12 cellular contexts compared by ENCODE assay signal in genomic region chr2:224545884-224546644, GRCh38. TPM values are rescaled to one million over a fixed set of nuclear protein-coding genes. Genes with fewer than 3 reads are reported as not detected.
DNase-seq lines count a peak whose midpoint lies in the region; ATAC-seq and TF ChIP-seq lines count a peak whose summit lies in the region.
"Had no signal": no experiment of that assay in that cellular context is flagged by ENCODE, and none has a peak within 500 bp of the region (broad histone marks: within the 10 kb centered on the region; RNA-seq: fewer than 3 reads in every experiment).

No MANE protein-coding gene starts in this region.

- ATAC-seq in HG02678 (IDR thresholded peaks at IDR 0.05; ENCODE audit: unreplicated experiment) (peak; percentile 47), activated B cell treated with CpG ODN at 0.5 μM for 24 hours (ENCODE audit: low read depth) (no peak), natural killer cell (peak in 2 of 3 donors; percentile 75 to 76), sciatic nerve (no peak)

- H3K4me3 Mint-ChIP-seq in activated B cell treated with CpG ODN at 0.5 μM for 24 hours, result peak overlapping the region; percentile 2
- peak overlapping the region; percentile 35 for H3K4me3 Mint-ChIP-seq in natural killer cell

- intact Hi-C loops in activated B cell treated with CpG ODN at 0.5 μM for 24 hours (cut with micrococcal nuclease) (loop anchor here (2.0 to 5.0 kb wide), 2 partner anchors 19 to 101 kb away; no protein-coding TSS in a partner anchor), natural killer cell (cut with micrococcal nuclease) (loop anchor here (5.0 kb wide), 1 partner anchor 36 kb away; no protein-coding TSS in a partner anchor), sciatic nerve (cut with DNase I) (no loop called here)

- no peaks in the 10 kb centered on the region for H3K36me3 ChIP-seq in right atrium auricular region

- H3K9me3 ChIP-seq in right atrium auricular region, result no peaks in the 10 kb centered on the region

- POLR2A ChIA-PET in activated B cell treated with CpG ODN at 0.5 μM for 24 hours (lab: Charles Lee), result interaction anchor here (1.5 kb wide), 1 partner anchor 39 kb away, joined by 6 read pairs; the partner anchor contains the start of gene CUL3

- H3K27ac Mint-ChIP-seq in activated B cell treated with CpG ODN at 0.5 μM for 24 hours (peak overlapping the region; percentile 37), natural killer cell (peak overlapping the region; percentile 65 to 87)

- in situ Hi-C loops in GM13976 (cut with MboI; ENCODE audit: low sequenced_read_pairs, unreplicated experiment), result no loop called here

- H3K36me3 Mint-ChIP-seq in activated B cell treated with CpG ODN at 0.5 μM for 24 hours (ENCODE audit: low read depth), result peaks cover 42% of the 10 kb centered on the region
- H3K36me3 Mint-ChIP-seq in natural killer cell, result no peaks in the 10 kb centered on the region

- no peaks in the 10 kb centered on the region for H3K27me3 Mint-ChIP-seq in activated B cell treated with CpG ODN at 0.5 μM for 24 hours
- H3K27me3 Mint-ChIP-seq in natural killer cell (ENCODE audit: low read depth in 2 of 2), result no peaks in the 10 kb centered on the region

- H3K9me3 Mint-ChIP-seq in activated B cell treated with CpG ODN at 0.5 μM for 24 hours (no peaks in the 10 kb centered on the region), natural killer cell (no peaks in the 10 kb centered on the region)

- peaks cover 0 to 20% of the 10 kb centered on the region in 2 donors for H3K4me1 ChIP-seq in right atrium auricular region

- no peaks in the 10 kb centered on the region for H3K27me3 ChIP-seq in right atrium auricular region

- H3K4me1 Mint-ChIP-seq in activated B cell treated with CpG ODN at 0.5 μM for 24 hours (peaks cover 57% of the 10 kb centered on the region), natural killer cell (peaks cover 42 to 46% of the 10 kb centered on the region in 2 donors)

- no peak for TF ChIP-seq CTCF in GM13976 (IDR thresholded peaks at IDR 0.05; ENCODE audit: borderline replicate concordance, control extremely low read depth, extremely low read depth, insufficient read depth, missing control alignments)
- TF ChIP-seq CTCF in activated B cell treated with CpG ODN at 0.5 μM for 24 hours (IDR thresholded peaks at IDR 0.05), result no peak
- no peak for TF ChIP-seq CTCF in natural killer cell (IDR thresholded peaks at IDR 0.05)
- no peak for TF ChIP-seq CTCF in right atrium auricular region (IDR thresholded peaks at IDR 0.05)

- no peak overlapping the region for H3K27ac ChIP-seq in right atrium auricular region

- DNase-seq in GM13976 (ENCODE audit: low spot score) (peak; percentile 33), activated B cell treated with CpG ODN at 0.5 μM for 24 hours (no peak), natural killer cell (no peak), right atrium auricular region (ENCODE audit: low spot score) (no peak), RKO (ENCODE audit: low spot score) (no peak), sciatic nerve (ENCODE audit: low spot score) (no peak)
- no peak for DNase-seq in NK-92 treated with Interleukin-12 subunit alpha and Interleukin-12 subunit beta, amount 100 ng/mL, for 24 hours (lab: John Stamatoyannopoulos, UW)
- DNase-seq: activated T-cell treated with anti-CD3 and anti-CD28 coated beads for 4 hours; effector memory CD4-positive, alpha-beta T cell; NCI-H2081 treated with DMSO at 0.1 percent for 48 hours; Right ventricle myocardium superior had no signal

- no peak overlapping the region for H3K4me3 ChIP-seq in right atrium auricular region

- CTCF ChIA-PET in activated B cell treated with CpG ODN at 0.5 μM for 24 hours (lab: Charles Lee), result no interaction called here

RNA-seq across cellular contexts. Expression of gene CUL3, which starts 39.1 kb away (rescaled TPM):
- total RNA-seq in activated B cell treated with CpG ODN at 0.5 μM for 24 hours, result 99.4 and 114 TPM in 2 replicates
- total RNA-seq in natural killer cell, result 100 to 1,000 TPM; 102 to 125 (median 115) TPM
- total RNA-seq in right atrium auricular region, result 10 to 100 TPM; 43.5 to 51.4 TPM
- total RNA-seq in sciatic nerve, result 126 TPM

Comparison
In these comparisons a context has a peak if more than half of its experiments do, and no peak if none do; other contexts are left out.
1. ATAC-seq: peak in HG02678 (single experiment) and natural killer cell (2 of 3); none in activated B cell treated with CpG ODN at 0.5 μM for 24 hours (single experiment) and sciatic nerve (single experiment).